In genomic region chr4:158535130-158535614, GRCh38 we compare ENCODE assay signal across 10 cellular contexts. TPM values are rescaled to one million over a fixed set of nuclear protein-coding genes. Genes with fewer than 3 reads are reported as not detected.
DNase-seq lines count a peak whose midpoint lies in the region; ATAC-seq and TF ChIP-seq lines count a peak whose summit lies in the region.
"Had no signal": no experiment of that assay in that cellular context is flagged by ENCODE, and none has a peak within 500 bp of the region (broad histone marks: within the 10 kb centered on the region; RNA-seq: fewer than 3 reads in every experiment).

No MANE protein-coding gene starts in this region.

- peak; percentile 50 for DNase-seq in activated CD8-positive, alpha-beta memory T cell treated with anti-CD3 and anti-CD28 coated beads, Interleukin-2, amount 10 ng/mL, durations not matched to agents 7 days and 5 days
- no peak for DNase-seq in activated CD8-positive, alpha-beta memory T cell treated with anti-CD3 and anti-CD28 coated beads, Interleukin-2, amount 50 U/mL, for 48 hours
- DNase-seq in activated naive CD8-positive, alpha-beta T cell treated with anti-CD3 and anti-CD28 coated beads for 36 hours: peak; percentile 10
- no peak for DNase-seq in stimulated activated naive CD4-positive, alpha-beta T cell (lab: John Stamatoyannopoulos, UW)
- no peak for DNase-seq in OCI-M2 (lab: John Stamatoyannopoulos, UW; ENCODE audit: unreplicated experiment)
- no peak for DNase-seq in endodermal cell

- H3K4me3 Mint-ChIP-seq in activated CD8-positive, alpha-beta memory T cell treated with anti-CD3 and anti-CD28 coated beads, Interleukin-2, amount 10 ng/mL, durations not matched to agents 7 days and 5 days: no peak overlapping the region
- H3K4me3 Mint-ChIP-seq in activated naive CD8-positive, alpha-beta T cell treated with anti-CD3 and anti-CD28 coated beads for 36 hours: no peak overlapping the region
- no peak overlapping the region for H3K4me3 Mint-ChIP-seq in endodermal cell
- H3K4me3 Mint-ChIP-seq: nephron had no signal

- peaks cover 8% of the 10 kb centered on the region for H3K4me1 Mint-ChIP-seq in activated CD8-positive, alpha-beta memory T cell treated with anti-CD3 and anti-CD28 coated beads, Interleukin-2, amount 10 ng/mL, durations not matched to agents 7 days and 5 days
- peaks cover 4% of the 10 kb centered on the region for H3K4me1 Mint-ChIP-seq in activated naive CD8-positive, alpha-beta T cell treated with anti-CD3 and anti-CD28 coated beads for 36 hours
- peaks cover 6% of the 10 kb centered on the region for H3K4me1 Mint-ChIP-seq in endodermal cell
- H3K4me1 Mint-ChIP-seq: nephron had no signal

- no peaks in the 10 kb centered on the region for H3K9me3 ChIP-seq in skeletal muscle satellite cell (replicated peaks; ENCODE audit: low read length)
- H3K9me3 ChIP-seq in endodermal cell (ENCODE audit: control insufficient read depth, low read length): no peaks in the 10 kb centered on the region

- H3K4me1 ChIP-seq in skeletal muscle satellite cell (ENCODE audit: control insufficient read depth, insufficient read depth, low read length) (peaks cover 5% of the 10 kb centered on the region), endodermal cell (ENCODE audit: control insufficient read depth, insufficient read depth, low read length) (no peaks in the 10 kb centered on the region)

- H3K36me3 ChIP-seq in skeletal muscle satellite cell (ENCODE audit: insufficient read depth, low read length) (no peaks in the 10 kb centered on the region), endodermal cell (ENCODE audit: control insufficient read depth, insufficient read depth, low read length) (no peaks in the 10 kb centered on the region)

- H3K27ac ChIP-seq in endodermal cell (ENCODE audit: low read depth, low read length): no peak overlapping the region
- H3K27ac ChIP-seq: C4-2B had no signal

- CTCF ChIA-PET in activated CD8-positive, alpha-beta memory T cell treated with anti-CD3 and anti-CD28 coated beads, Interleukin-2, amount 10 ng/mL, durations not matched to agents 7 days and 5 days (lab: Charles Lee): no interaction called here

- peak overlapping the region; percentile 6 for H3K4me2 ChIP-seq in skeletal muscle satellite cell (ENCODE audit: low read length)

- peaks cover 18% of the 10 kb centered on the region for H3K27me3 Mint-ChIP-seq in activated CD8-positive, alpha-beta memory T cell treated with anti-CD3 and anti-CD28 coated beads, Interleukin-2, amount 10 ng/mL, durations not matched to agents 7 days and 5 days
- H3K27me3 Mint-ChIP-seq in activated naive CD8-positive, alpha-beta T cell treated with anti-CD3 and anti-CD28 coated beads for 36 hours: peaks cover 13% of the 10 kb centered on the region
- no peaks in the 10 kb centered on the region for H3K27me3 Mint-ChIP-seq in endodermal cell (ENCODE audit: insufficient read depth)

- no peak overlapping the region for H3K27ac Mint-ChIP-seq in activated CD8-positive, alpha-beta memory T cell treated with anti-CD3 and anti-CD28 coated beads, Interleukin-2, amount 10 ng/mL, durations not matched to agents 7 days and 5 days
- H3K27ac Mint-ChIP-seq in activated naive CD8-positive, alpha-beta T cell treated with anti-CD3 and anti-CD28 coated beads for 36 hours: peak overlapping the region; percentile 34
- no peak overlapping the region for H3K27ac Mint-ChIP-seq in endodermal cell
- H3K27ac Mint-ChIP-seq: nephron had no signal

- H3K27me3 ChIP-seq in skeletal muscle satellite cell (ENCODE audit: control insufficient read depth, insufficient read depth, low read length) (no peaks in the 10 kb centered on the region), endodermal cell (ENCODE audit: control insufficient read depth, insufficient read depth, low read length, poor library complexity, severe bottlenecking) (no peaks in the 10 kb centered on the region)

- H3K9me3 Mint-ChIP-seq in activated CD8-positive, alpha-beta memory T cell treated with anti-CD3 and anti-CD28 coated beads, Interleukin-2, amount 10 ng/mL, durations not matched to agents 7 days and 5 days (ENCODE audit: low read depth): peaks cover 2% of the 10 kb centered on the region
- H3K9me3 Mint-ChIP-seq in activated naive CD8-positive, alpha-beta T cell treated with anti-CD3 and anti-CD28 coated beads for 36 hours: no peaks in the 10 kb centered on the region
- H3K9me3 Mint-ChIP-seq in endodermal cell: no peaks in the 10 kb centered on the region
- H3K9me3 Mint-ChIP-seq: nephron had no signal

- H3K4me3 ChIP-seq in skeletal muscle satellite cell (ENCODE audit: low read length) (no peak overlapping the region), endodermal cell (ENCODE audit: low read length) (no peak overlapping the region)

- H3K9ac ChIP-seq in skeletal muscle satellite cell (ENCODE audit: low read depth, low read length) (no peak overlapping the region), endodermal cell (ENCODE audit: extremely low read depth, low read length, poor library complexity, severe bottlenecking) (no peak overlapping the region)

- ATAC-seq in activated CD8-positive, alpha-beta memory T cell treated with anti-CD3 and anti-CD28 coated beads, Interleukin-2, amount 10 ng/mL, durations not matched to agents 7 days and 5 days: peak; percentile 74
- peak; percentile 71 for ATAC-seq in HG03432 (IDR thresholded peaks at IDR 0.05; ENCODE audit: unreplicated experiment)

- no peak for TF ChIP-seq CTCF in endodermal cell (conservative IDR thresholded peaks at IDR 0.05)

- 87 to 88% methylated on average over 4 of the region's 4 CpGs for WGBS in endodermal cell (ENCODE audit: insufficient coverage in 1 of 2, insufficient read length in 1 of 2), 2 experiments

- H3K36me3 Mint-ChIP-seq in activated CD8-positive, alpha-beta memory T cell treated with anti-CD3 and anti-CD28 coated beads, Interleukin-2, amount 10 ng/mL, durations not matched to agents 7 days and 5 days: no peaks in the 10 kb centered on the region
- H3K36me3 Mint-ChIP-seq in activated naive CD8-positive, alpha-beta T cell treated with anti-CD3 and anti-CD28 coated beads for 36 hours: no peaks in the 10 kb centered on the region
- no peaks in the 10 kb centered on the region for H3K36me3 Mint-ChIP-seq in endodermal cell (ENCODE audit: low read depth)

RNA-seq across cellular contexts. Expression of gene RXFP1, which starts 13.5 kb away (rescaled TPM):
- not detected for total RNA-seq in activated CD8-positive, alpha-beta memory T cell treated with anti-CD3 and anti-CD28 coated beads, Interleukin-2, amount 10 ng/mL, durations not matched to agents 7 days and 5 days
- total RNA-seq in activated naive CD8-positive, alpha-beta T cell treated with anti-CD3 and anti-CD28 coated beads for 36 hours: not detected
- total RNA-seq in skeletal muscle satellite cell (2012; rRNA removed): 3.0 and 3.9 TPM in 2 replicates
- not detected for total RNA-seq in endodermal cell
- polyA plus RNA-seq in endodermal cell (2013, experiment 1 of 2): not detected
- polyA plus RNA-seq in endodermal cell (2013, experiment 2 of 2): not detected

Comparison
In these comparisons a context has a peak if more than half of its experiments do, and no peak if none do; other contexts are left out.
1. DNase-seq: peak in activated CD8-positive, alpha-beta memory T cell treated with anti-CD3 and anti-CD28 coated beads, Interleukin-2, amount 10 ng/mL, durations not matched to agents 7 days and 5 days (single experiment) and activated naive CD8-positive, alpha-beta T cell treated with anti-CD3 and anti-CD28 coated beads for 36 hours (single experiment); none in activated CD8-positive, alpha-beta memory T cell treated with anti-CD3 and anti-CD28 coated beads, Interleukin-2, amount 50 U/mL, for 48 hours (single experiment), stimulated activated naive CD4-positive, alpha-beta T cell (0 of 6), OCI-M2 (single experiment) and endodermal cell (single experiment).